Comparison of ENCODE assay signal across 8 cellular contexts in genomic region chrX:121000589-121000988, GRCh38. TPM values are rescaled to one million over a fixed set of nuclear protein-coding genes. Genes with fewer than 3 reads are reported as not detected.
DNase-seq lines count a peak whose midpoint lies in the region; ATAC-seq, FAIRE-seq and TF ChIP-seq lines count a peak whose summit lies in the region.

No MANE protein-coding gene starts in this region.

- H3K79me2 ChIP-seq in OCI-LY7 (ENCODE audit: insufficient read depth, low read depth, low read length): no peaks in the 10 kb centered on the region

- BruUV-seq in OCI-LY7 (replicated peaks; lab: Mats Ljungman, UMichigan): no TSS peak

- no peaks in the 10 kb centered on the region for H3K9me3 ChIP-seq in OCI-LY7 (ENCODE audit: low read length)
- H3K9me3 ChIP-seq in vagina: no peaks in the 10 kb centered on the region
- no peaks in the 10 kb centered on the region for H3K9me3 ChIP-seq in uterus

- no peak for TF ChIP-seq POLR2A in H54 (IDR thresholded peaks at IDR 0.05; ENCODE audit: low read depth, low read length)
- TF ChIP-seq POLR2A in vagina (IDR thresholded peaks at IDR 0.05): no peak
- TF ChIP-seq POLR2A in uterus (IDR thresholded peaks at IDR 0.05): no peak

- H3K27me3 ChIP-seq in foreskin keratinocyte: no peaks in the 10 kb centered on the region
- no peaks in the 10 kb centered on the region for H3K27me3 ChIP-seq in vagina
- peaks cover 0 to 5% of the 10 kb centered on the region in 2 donors for H3K27me3 ChIP-seq in uterus

- no peaks in the 10 kb centered on the region for H3K36me3 ChIP-seq in OCI-LY7 (ENCODE audit: insufficient read depth, low read length)
- no peaks in the 10 kb centered on the region for H3K36me3 ChIP-seq in vagina
- H3K36me3 ChIP-seq in uterus: no peaks in the 10 kb centered on the region

- H3K4me2 ChIP-seq in OCI-LY7 (ENCODE audit: low read length): no peak overlapping the region

- intact Hi-C loops in OCI-LY7 (cut with micrococcal nuclease; ENCODE audit: unreplicated experiment) (no loop called here), vagina (cut with DNase I) (no loop called here), sciatic nerve (cut with DNase I) (no loop called here), uterus (cut with DNase I; ENCODE audit: low total_unique reads) (no loop called here)

- H3K4me3 ChIP-seq in OCI-LY7 (ENCODE audit: low read depth, low read length, poor library complexity, severe bottlenecking) (no peak overlapping the region), vagina (no peak overlapping the region), uterus (no peak overlapping the region)

- no peaks in the 10 kb centered on the region for H3K9me2 ChIP-seq in OCI-LY7 (ENCODE audit: insufficient read depth, low read length)

- no peaks in the 10 kb centered on the region for H4K20me1 ChIP-seq in OCI-LY7 (ENCODE audit: insufficient read depth, low read length)

- H3K27ac ChIP-seq in C4-2B (no peak overlapping the region), OCI-LY7 (ENCODE audit: low read depth, low read length, poor library complexity, severe bottlenecking) (no peak overlapping the region), foreskin keratinocyte (no peak overlapping the region), vagina (no peak overlapping the region), uterus (no peak overlapping the region)

- POLR2A ChIA-PET in OCI-LY7 (lab: Charles Lee): no interaction called here

- no peak for ATAC-seq in foreskin keratinocyte
- no peak for ATAC-seq in sciatic nerve
- no peak for ATAC-seq in GM21723 (IDR thresholded peaks at IDR 0.05; ENCODE audit: unreplicated experiment)

- DNase-seq in H54 (ENCODE audit: insufficient read length, low spot score) (peak; percentile 3), OCI-LY7 (ENCODE audit: low spot score) (peak; percentile 3), foreskin keratinocyte (peak in 1 of 2 donors; percentile 13), vagina (ENCODE audit: extremely low spot score in 2 of 2) (no peak), sciatic nerve (ENCODE audit: low spot score) (no peak), uterus (no peak)

- FAIRE-seq in H54 (lab: Jason Lieb, UNC): no peak

- H3K4me1 ChIP-seq in OCI-LY7 (ENCODE audit: insufficient read depth, low read length, poor library complexity, severe bottlenecking) (no peaks in the 10 kb centered on the region), foreskin keratinocyte (no peaks in the 10 kb centered on the region), vagina (no peaks in the 10 kb centered on the region), uterus (no peaks in the 10 kb centered on the region)

- CTCF ChIA-PET in OCI-LY7 (lab: Charles Lee; ENCODE audit: unreplicated experiment): no interaction called here

- H2AFZ ChIP-seq in OCI-LY7 (ENCODE audit: low read length): no peak overlapping the region

- TF ChIP-seq CTCF in C4-2B (conservative IDR thresholded peaks at IDR 0.05) (peak; percentile 53), OCI-LY7 (conservative IDR thresholded peaks at IDR 0.05; ENCODE audit: low read length) (peak; percentile 62), foreskin keratinocyte (conservative IDR thresholded peaks at IDR 0.05) (peak; percentile 49), vagina (IDR thresholded peaks at IDR 0.05) (no peak), uterus (IDR thresholded peaks at IDR 0.05) (no peak)

RNA-seq across cellular contexts. Expression of gene CT47A1, which starts 15.0 kb away (rescaled TPM):
- total RNA-seq in OCI-LY7 (2014; rRNA removed; shearing (Covaris generic)): not detected in 2 replicates
- total RNA-seq in OCI-LY7 (2022) (not detected in 2 replicates), foreskin keratinocyte (not detected in 2 replicates), vagina (not detected), sciatic nerve (not detected), uterus (not detected)
- not detected in 2 replicates for polyA plus RNA-seq in foreskin keratinocyte

RNA-seq across cellular contexts. Expression of gene CT47A2, which starts 19.9 kb away (rescaled TPM):
- total RNA-seq in OCI-LY7 (2014; rRNA removed; shearing (Covaris generic)): not detected in 2 replicates
- total RNA-seq in OCI-LY7 (2022) (not detected in 2 replicates), foreskin keratinocyte (not detected in 2 replicates), vagina (not detected), sciatic nerve (not detected), uterus (not detected)
- not detected in 2 replicates for polyA plus RNA-seq in foreskin keratinocyte

RNA-seq across cellular contexts. Expression of gene CT47A3, which starts 24.7 kb away (rescaled TPM):
- not detected in 2 replicates for total RNA-seq in OCI-LY7 (2014; rRNA removed; shearing (Covaris generic))
- total RNA-seq in OCI-LY7 (2022) (not detected in 2 replicates), foreskin keratinocyte (not detected in 2 replicates), vagina (not detected), sciatic nerve (not detected), uterus (not detected)
- polyA plus RNA-seq in foreskin keratinocyte: not detected in 2 replicates

RNA-seq across cellular contexts. Expression of gene CT47A4, which starts 29.6 kb away (rescaled TPM):
- not detected in 2 replicates for total RNA-seq in OCI-LY7 (2014; rRNA removed; shearing (Covaris generic))
- total RNA-seq in OCI-LY7 (2022): not detected in 2 replicates
- not detected in 2 replicates for total RNA-seq in foreskin keratinocyte
- polyA plus RNA-seq in foreskin keratinocyte: not detected in 2 replicates
- not detected for total RNA-seq in vagina
- total RNA-seq in sciatic nerve: not detected
- total RNA-seq in uterus: not detected

RNA-seq across cellular contexts. Expression of gene CT47A5, which starts 34.4 kb away (rescaled TPM):
- total RNA-seq in OCI-LY7 (2014; rRNA removed; shearing (Covaris generic)): not detected in 2 replicates
- total RNA-seq in OCI-LY7 (2022) (not detected in 2 replicates), foreskin keratinocyte (not detected in 2 replicates), vagina (not detected), sciatic nerve (not detected), uterus (not detected)
- polyA plus RNA-seq in foreskin keratinocyte: not detected in 2 replicates

Comparison
In these comparisons a context has a peak if more than half of its experiments do, and no peak if none do; other contexts are left out.
1. CTCF ChIP-seq: peak in C4-2B (single experiment), OCI-LY7 (single experiment) and foreskin keratinocyte (single experiment); none in vagina (0 of 3) and uterus (0 of 4).
2. DNase-seq: peak in H54 (single experiment) and OCI-LY7 (single experiment); none in vagina (0 of 2), sciatic nerve (single experiment) and uterus (0 of 2).